In genomic region chr14:85531141-85531593, GRCh38 we compare ENCODE assay signal across 9 cellular contexts. TPM values are rescaled to one million over a fixed set of nuclear protein-coding genes. Genes with fewer than 3 reads are reported as not detected.
DNase-seq lines count a peak whose midpoint lies in the region; ATAC-seq and TF ChIP-seq lines count a peak whose summit lies in the region.
"Had no signal": no experiment of that assay in that cellular context is flagged by ENCODE, and none has a peak within 500 bp of the region (broad histone marks: within the 10 kb centered on the region; RNA-seq: fewer than 3 reads in every experiment).

No MANE protein-coding gene starts in this region.

- no peaks in the 10 kb centered on the region for H3K9me3 Mint-ChIP-seq in activated T-helper 1 cell treated with anti-CD3 and anti-CD28 coated beads, Interleukin-12 subunit alpha, Interleukin-12 subunit beta, Interleukin-2, Interleukin-4 antibody, amounts not matched to agents 30 ng/mL and 10 ng/mL and 1 ng/mL, durations not matched to agents 14 hours and 24 hours and 36 hours

- no peak for TF ChIP-seq POLR2A in thyroid gland (IDR thresholded peaks at IDR 0.05)

- no peaks in the 10 kb centered on the region for H3K36me3 Mint-ChIP-seq in activated T-helper 1 cell treated with anti-CD3 and anti-CD28 coated beads, Interleukin-12 subunit alpha, Interleukin-12 subunit beta, Interleukin-2, Interleukin-4 antibody, amounts not matched to agents 30 ng/mL and 10 ng/mL and 1 ng/mL, durations not matched to agents 14 hours and 24 hours and 36 hours (ENCODE audit: low read depth)

- H3K36me3 ChIP-seq in left lung = no peaks in the 10 kb centered on the region
- no peaks in the 10 kb centered on the region for H3K36me3 ChIP-seq in thyroid gland

- no peak overlapping the region for H3K27ac Mint-ChIP-seq in activated T-helper 1 cell treated with anti-CD3 and anti-CD28 coated beads, Interleukin-12 subunit alpha, Interleukin-12 subunit beta, Interleukin-2, Interleukin-4 antibody, amounts not matched to agents 30 ng/mL and 10 ng/mL and 1 ng/mL, durations not matched to agents 14 hours and 24 hours and 36 hours

- intact Hi-C loops in left lung (cut with DNase I) (no loop called here), thyroid gland (cut with DNase I) (no loop called here)
- intact Hi-C loops in activated T-helper 1 cell treated with anti-CD3 and anti-CD28 coated beads, Interleukin-12 subunit alpha, Interleukin-12 subunit beta, Interleukin-2, Interleukin-4 antibody, amounts not matched to agents 30 ng/mL and 10 ng/mL and 1 ng/mL, durations not matched to agents 14 hours and 24 hours and 36 hours (cut with micrococcal nuclease) = no loop called here

- peak overlapping the region; percentile 13 to 88 for H3K27ac ChIP-seq in coronary artery
- peak overlapping the region; percentile 30 to 68 for H3K27ac ChIP-seq in left lung
- H3K27ac ChIP-seq in thyroid gland = peak overlapping the region; percentile 37 to 79 (median 64)

- ATAC-seq in left lung (peak; percentile 5), GM18873 (IDR thresholded peaks at IDR 0.05; ENCODE audit: low FRiP score, unreplicated experiment) (no peak)

- peak overlapping the region; percentile 76 for H3K4me3 ChIP-seq in coronary artery
- peak overlapping the region; percentile 35 to 41 for H3K4me3 ChIP-seq in left lung
- H3K4me3 ChIP-seq in thyroid gland (replicated peaks in 1 of 3) = peak overlapping the region; percentile 37 to 67 (median 53)

- WGBS in thyroid gland, 2 donors = 1% methylated on average over 26 to 29 of the region's 29 CpGs

- peaks cover 65% of the 10 kb centered on the region for H3K27me3 Mint-ChIP-seq in activated T-helper 1 cell treated with anti-CD3 and anti-CD28 coated beads, Interleukin-12 subunit alpha, Interleukin-12 subunit beta, Interleukin-2, Interleukin-4 antibody, amounts not matched to agents 30 ng/mL and 10 ng/mL and 1 ng/mL, durations not matched to agents 14 hours and 24 hours and 36 hours (ENCODE audit: insufficient read depth)

- H3K9me3 ChIP-seq in left lung (no peaks in the 10 kb centered on the region), thyroid gland (no peaks in the 10 kb centered on the region)

- H3K27me3 ChIP-seq in left lung (peaks cover 66 to 91% of the 10 kb centered on the region in 2 donors), thyroid gland (no peaks in the 10 kb centered on the region)

- peaks cover 10% of the 10 kb centered on the region for H3K4me1 Mint-ChIP-seq in activated T-helper 1 cell treated with anti-CD3 and anti-CD28 coated beads, Interleukin-12 subunit alpha, Interleukin-12 subunit beta, Interleukin-2, Interleukin-4 antibody, amounts not matched to agents 30 ng/mL and 10 ng/mL and 1 ng/mL, durations not matched to agents 14 hours and 24 hours and 36 hours (ENCODE audit: low read depth)

- no peak overlapping the region for H3K4me3 Mint-ChIP-seq in activated T-helper 1 cell treated with anti-CD3 and anti-CD28 coated beads, Interleukin-12 subunit alpha, Interleukin-12 subunit beta, Interleukin-2, Interleukin-4 antibody, amounts not matched to agents 30 ng/mL and 10 ng/mL and 1 ng/mL, durations not matched to agents 14 hours and 24 hours and 36 hours

- TF ChIP-seq CTCF in coronary artery (IDR thresholded peaks at IDR 0.05) (no peak), left lung (IDR thresholded peaks at IDR 0.05) (no peak), thyroid gland (IDR thresholded peaks at IDR 0.05) (no peak)

- DNase-seq in NCI-H1417 (lab: John Stamatoyannopoulos, UW) = peak in 2 of 3 experiments; percentile 76 to 81
- DNase-seq in NCI-H1417 treated with DMSO at 0.1 percent for 48 hours (lab: John Stamatoyannopoulos, UW) = no peak
- no peak for DNase-seq in coronary artery (ENCODE audit: low spot score)
- peak; percentile 45 to 72 for DNase-seq in left lung
- DNase-seq in thyroid gland = peak; percentile 55 to 62
- no peak for DNase-seq in stimulated activated CD4-positive, alpha-beta T cell treated with anti-CD3 and anti-CD28 coated beads, Interleukin-1b, Interleukin-23, amount 100 ng/mL, for 48 hours
- no peak for DNase-seq in activated T-helper 1 cell treated with anti-CD3 and anti-CD28 coated beads, Interleukin-12 subunit alpha, Interleukin-12 subunit beta, Interleukin-2, Interleukin-4 antibody, amounts not matched to agents 30 ng/mL and 10 ng/mL and 1 ng/mL, durations not matched to agents 14 hours and 24 hours and 36 hours (ENCODE audit: low spot score)
- DNase-seq: 8988T had no signal

- H3K4me1 ChIP-seq in left lung (peaks cover 7 to 52% of the 10 kb centered on the region in 2 donors), thyroid gland (peaks cover 12 to 46% of the 10 kb centered on the region in 2 donors)

RNA-seq across cellular contexts. Expression of gene FLRT2, which starts 1.2 kb away (rescaled TPM):
- total RNA-seq in left lung (10 to 100 TPM; 19.1 to 24.3 TPM), thyroid gland (10 to 100 TPM in 3 of 4 donors, 1 to 10 TPM in 1; 9.3 to 38.9 (median 23.5) TPM)
- not detected in 2 replicates for total RNA-seq in activated T-helper 1 cell treated with anti-CD3 and anti-CD28 coated beads, Interleukin-12 subunit alpha, Interleukin-12 subunit beta, Interleukin-2, Interleukin-4 antibody, amounts not matched to agents 30 ng/mL and 10 ng/mL and 1 ng/mL, durations not matched to agents 14 hours and 24 hours and 36 hours

Comparison
In these comparisons a context has a peak if more than half of its experiments do, and no peak if none do; other contexts are left out.
1. DNase-seq: peak in NCI-H1417 (2 of 3), left lung (2 of 2) and thyroid gland (2 of 2); none in NCI-H1417 treated with DMSO at 0.1 percent for 48 hours (single experiment), coronary artery (single experiment), stimulated activated CD4-positive, alpha-beta T cell treated with anti-CD3 and anti-CD28 coated beads, Interleukin-1b, Interleukin-23, amount 100 ng/mL, for 48 hours (single experiment) and activated T-helper 1 cell treated with anti-CD3 and anti-CD28 coated beads, Interleukin-12 subunit alpha, Interleukin-12 subunit beta, Interleukin-2, Interleukin-4 antibody, amounts not matched to agents 30 ng/mL and 10 ng/mL and 1 ng/mL, durations not matched to agents 14 hours and 24 hours and 36 hours (single experiment).
2. RNA of gene FLRT2, which starts 1.2 kb away (total RNA-seq): 9.3 to 38.9 TPM in thyroid gland and 19.1 to 24.3 TPM in left lung; not detected in activated T-helper 1 cell treated with anti-CD3 and anti-CD28 coated beads, Interleukin-12 subunit alpha, Interleukin-12 subunit beta, Interleukin-2, Interleukin-4 antibody, amounts not matched to agents 30 ng/mL and 10 ng/mL and 1 ng/mL, durations not matched to agents 14 hours and 24 hours and 36 hours; every median in the first group is over 10 times any median in the second.
3. Peak in every context shown above with its lines, with median percentiles within 50 percentile points of each other: H3K27ac ChIP-seq and H3K4me3 ChIP-seq.